ENCODE assay signal across 1 cellular context in the genomic region with DNA sequence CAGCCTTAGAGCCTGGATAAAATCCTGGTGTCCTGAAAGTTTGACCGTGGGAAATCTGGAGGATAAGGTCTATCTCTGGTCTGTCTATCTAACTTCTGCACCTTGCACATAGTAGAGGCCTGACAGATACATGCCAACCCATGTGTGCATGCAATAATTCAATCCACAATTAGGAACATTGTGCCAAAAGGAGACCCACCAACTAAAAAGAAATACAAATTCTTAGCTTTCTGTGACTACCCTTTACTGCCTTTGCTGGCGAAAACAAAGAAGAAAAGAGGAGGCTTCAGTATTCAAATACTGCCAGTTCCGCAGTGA.
A peak's percentile ranks its signal among the peaks of the same experiment; 100 is the strongest.
TF ChIP-seq lines count a peak whose summit lies in the region.

No MANE protein-coding gene starts in this region.

TF ChIP-seq in HepG2, 621 proteins besides CTCF, POLR2A, EP300 and RAD21:
- peak; percentile 55; the same call in 1 of the 2 replicates for TF ChIP-seq CHD4 (IDR thresholded peaks at IDR 0.05; ENCODE audit: borderline replicate concordance, low read length)
- TF ChIP-seq TGIF2 (CRISPR knock-in tag; IDR thresholded peaks at IDR 0.05): 0 out of 2 replicates have a peak, but pooled peaks have one; percentile 5
- TF ChIP-seq ZNF138 (CRISPR knock-in tag; IDR thresholded peaks at IDR 0.05; ENCODE audit: low read depth): 0 out of 2 replicates have a peak, but pooled peaks have one; percentile 12
- TF ChIP-seq, protein P1, sequence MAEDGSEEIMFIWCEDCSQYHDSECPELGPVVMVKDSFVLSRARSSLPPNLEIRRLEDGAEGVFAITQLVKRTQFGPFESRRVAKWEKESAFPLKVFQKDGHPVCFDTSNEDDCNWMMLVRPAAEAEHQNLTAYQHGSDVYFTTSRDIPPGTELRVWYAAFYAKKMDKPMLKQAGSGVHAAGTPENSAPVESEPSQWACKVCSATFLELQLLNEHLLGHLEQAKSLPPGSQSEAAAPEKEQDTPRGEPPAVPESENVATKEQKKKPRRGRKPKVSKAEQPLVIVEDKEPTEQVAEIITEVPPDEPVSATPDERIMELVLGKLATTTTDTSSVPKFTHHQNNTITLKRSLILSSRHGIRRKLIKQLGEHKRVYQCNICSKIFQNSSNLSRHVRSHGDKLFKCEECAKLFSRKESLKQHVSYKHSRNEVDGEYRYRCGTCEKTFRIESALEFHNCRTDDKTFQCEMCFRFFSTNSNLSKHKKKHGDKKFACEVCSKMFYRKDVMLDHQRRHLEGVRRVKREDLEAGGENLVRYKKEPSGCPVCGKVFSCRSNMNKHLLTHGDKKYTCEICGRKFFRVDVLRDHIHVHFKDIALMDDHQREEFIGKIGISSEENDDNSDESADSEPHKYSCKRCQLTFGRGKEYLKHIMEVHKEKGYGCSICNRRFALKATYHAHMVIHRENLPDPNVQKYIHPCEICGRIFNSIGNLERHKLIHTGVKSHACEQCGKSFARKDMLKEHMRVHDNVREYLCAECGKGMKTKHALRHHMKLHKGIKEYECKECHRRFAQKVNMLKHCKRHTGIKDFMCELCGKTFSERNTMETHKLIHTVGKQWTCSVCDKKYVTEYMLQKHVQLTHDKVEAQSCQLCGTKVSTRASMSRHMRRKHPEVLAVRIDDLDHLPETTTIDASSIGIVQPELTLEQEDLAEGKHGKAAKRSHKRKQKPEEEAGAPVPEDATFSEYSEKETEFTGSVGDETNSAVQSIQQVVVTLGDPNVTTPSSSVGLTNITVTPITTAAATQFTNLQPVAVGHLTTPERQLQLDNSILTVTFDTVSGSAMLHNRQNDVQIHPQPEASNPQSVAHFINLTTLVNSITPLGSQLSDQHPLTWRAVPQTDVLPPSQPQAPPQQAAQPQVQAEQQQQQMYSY (CRISPR knock-in tag; IDR thresholded peaks at IDR 0.05): 0 out of 2 replicates have a peak, but pooled peaks have one; percentile 17
- 0 out of 2 replicates have a peak, but pooled peaks have one; percentile 11 for TF ChIP-seq ESRRA (CRISPR knock-in tag; IDR thresholded peaks at IDR 0.05; ENCODE audit: low read depth)
- no peak for TF ChIP-seq BRD4 (CRISPR knock-in tag; IDR thresholded peaks at IDR 0.05)
- TF ChIP-seq ZSCAN12 (CRISPR knock-in tag; IDR thresholded peaks at IDR 0.05): no peak
- TF ChIP-seq, protein P2, sequence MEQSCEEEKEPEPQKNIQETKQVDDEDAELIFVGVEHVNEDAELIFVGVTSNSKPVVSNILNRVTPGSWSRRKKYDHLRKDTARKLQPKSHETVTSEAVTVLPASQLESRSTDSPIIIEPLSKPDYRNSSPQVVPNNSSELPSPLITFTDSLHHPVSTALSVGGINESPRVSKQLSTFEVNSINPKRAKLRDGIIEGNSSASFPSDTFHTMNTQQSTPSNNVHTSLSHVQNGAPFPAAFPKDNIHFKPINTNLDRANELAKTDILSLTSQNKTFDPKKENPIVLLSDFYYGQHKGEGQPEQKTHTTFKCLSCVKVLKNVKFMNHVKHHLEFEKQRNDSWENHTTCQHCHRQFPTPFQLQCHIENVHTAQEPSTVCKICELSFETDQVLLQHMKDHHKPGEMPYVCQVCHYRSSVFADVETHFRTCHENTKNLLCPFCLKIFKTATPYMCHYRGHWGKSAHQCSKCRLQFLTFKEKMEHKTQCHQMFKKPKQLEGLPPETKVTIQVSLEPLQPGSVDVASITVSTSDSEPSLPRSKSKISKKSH (CRISPR knock-in tag; IDR thresholded peaks at IDR 0.05; ENCODE audit: borderline replicate concordance): no peak
- no peak for TF ChIP-seq HMGA1 (CRISPR knock-in tag; conservative IDR thresholded peaks at IDR 0.05)
- TF ChIP-seq, protein P3, sequence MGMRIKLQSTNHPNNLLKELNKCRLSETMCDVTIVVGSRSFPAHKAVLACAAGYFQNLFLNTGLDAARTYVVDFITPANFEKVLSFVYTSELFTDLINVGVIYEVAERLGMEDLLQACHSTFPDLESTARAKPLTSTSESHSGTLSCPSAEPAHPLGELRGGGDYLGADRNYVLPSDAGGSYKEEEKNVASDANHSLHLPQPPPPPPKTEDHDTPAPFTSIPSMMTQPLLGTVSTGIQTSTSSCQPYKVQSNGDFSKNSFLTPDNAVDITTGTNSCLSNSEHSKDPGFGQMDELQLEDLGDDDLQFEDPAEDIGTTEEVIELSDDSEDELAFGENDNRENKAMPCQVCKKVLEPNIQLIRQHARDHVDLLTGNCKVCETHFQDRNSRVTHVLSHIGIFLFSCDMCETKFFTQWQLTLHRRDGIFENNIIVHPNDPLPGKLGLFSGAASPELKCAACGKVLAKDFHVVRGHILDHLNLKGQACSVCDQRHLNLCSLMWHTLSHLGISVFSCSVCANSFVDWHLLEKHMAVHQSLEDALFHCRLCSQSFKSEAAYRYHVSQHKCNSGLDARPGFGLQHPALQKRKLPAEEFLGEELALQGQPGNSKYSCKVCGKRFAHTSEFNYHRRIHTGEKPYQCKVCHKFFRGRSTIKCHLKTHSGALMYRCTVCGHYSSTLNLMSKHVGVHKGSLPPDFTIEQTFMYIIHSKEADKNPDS (CRISPR knock-in tag; IDR thresholded peaks at IDR 0.05): no peak
